27 cellular contexts compared by ENCODE assay signal in genomic region chr11:46901156-46901555, GRCh38. TPM values are rescaled to one million over a fixed set of nuclear protein-coding genes. Genes with fewer than 3 reads are reported as not detected.
DNase-seq lines count a peak whose midpoint lies in the region; ATAC-seq and TF ChIP-seq lines count a peak whose summit lies in the region.
"Had no signal": no experiment of that assay in that cellular context is flagged by ENCODE, and none has a peak within 500 bp of the region (broad histone marks: within the 10 kb centered on the region; RNA-seq: fewer than 3 reads in every experiment).

No MANE protein-coding gene starts in this region.

- TF ChIP-seq CTCF in RWPE1 (conservative IDR thresholded peaks at IDR 0.05; ENCODE audit: low read depth) (no peak), epithelial cell of esophagus (IDR thresholded peaks at IDR 0.05; ENCODE audit: insufficient read depth, low read depth, low read length, missing control alignments) (no peak)

- H3K27me3 Mint-ChIP-seq in immature natural killer cell (ENCODE audit: low read depth in 3 of 3), result peaks cover 0 to 7% (median 2%) of the 10 kb centered on the region in 3 donors

- H3K4me3 ChIP-seq in epithelial cell of esophagus (ENCODE audit: low read length), result no peak overlapping the region
- H3K4me3 ChIP-seq: esophagus squamous epithelium, psoas muscle, SJCRH30 had no signal

- POLR2A ChIA-PET in RWPE1 (lab: Yijun Ruan, JAX; ENCODE audit: low non-redundant PET), result no interaction called here

- no peak for ATAC-seq in GM19467 (IDR thresholded peaks at IDR 0.05; ENCODE audit: unreplicated experiment)
- ATAC-seq in GM21529 (IDR thresholded peaks at IDR 0.05; ENCODE audit: unreplicated experiment), result no peak
- ATAC-seq: activated naive CD4-positive, alpha-beta T cell treated with anti-CD3 and anti-CD28 coated beads, Interleukin-2, amount 50 U/mL, for 72 hours; CD8-positive, alpha-beta T cell; HCT116; psoas muscle; stimulated activated effector memory CD8-positive, alpha-beta T cell treated with anti-CD3 and anti-CD28 coated beads, Interleukin-12 subunit alpha, Interleukin-12 subunit beta, amount 100 ng/mL, for 72 hours had no signal

- no peak overlapping the region for H3K4me3 Mint-ChIP-seq in immature natural killer cell
- H3K4me3 Mint-ChIP-seq: activated T-helper 1 cell treated with anti-CD3 and anti-CD28 coated beads, Interleukin-12 subunit alpha, Interleukin-12 subunit beta, Interleukin-2, Interleukin-4 antibody, amounts not matched to agents 30 ng/mL and 10 ng/mL and 1 ng/mL, durations not matched to agents 14 hours and 24 hours and 36 hours; CD8-positive, alpha-beta T cell; stimulated activated effector memory CD8-positive, alpha-beta T cell treated with anti-CD3 and anti-CD28 coated beads, Interleukin-12 subunit alpha, Interleukin-12 subunit beta, amount 100 ng/mL, for 72 hours had no signal

- peak overlapping the region; percentile 69 for H3K27ac ChIP-seq in RWPE1
- H3K27ac ChIP-seq: psoas muscle, SJCRH30, VCaP had no signal

- peak; percentile 62 for DNase-seq in NCI-H82 (lab: John Stamatoyannopoulos, UW)
- no peak for DNase-seq in NCI-H82 treated with DMSO at 0.1 percent for 48 hours (lab: John Stamatoyannopoulos, UW; ENCODE audit: unreplicated experiment)
- DNase-seq in RWPE1 (ENCODE audit: low spot score), result no peak
- DNase-seq in epithelial cell of esophagus (ENCODE audit: low read depth), result peak; percentile 73
- peak; percentile 69 for DNase-seq in superior temporal gyrus (ENCODE audit: extremely low spot score)
- no peak for DNase-seq in immature natural killer cell
- DNase-seq: 8988T; activated CD4-positive, alpha-beta T cell treated with anti-CD3 and anti-CD28 coated beads, Interleukin-2, amount 50 U/mL, for 1 hour; CD8-positive, alpha-beta T cell; cerebellar nuclear complex; DMS153; effector CD4-positive, alpha-beta T cell; esophagus squamous epithelium; NCI-H2171 treated with DMSO at 0.1 percent for 48 hours; NCI-H526; OCI-M1; psoas muscle; SJCRH30; small intestine; stimulated activated CD4-positive, alpha-beta T cell treated with anti-CD3 and anti-CD28 coated beads, Interleukin-2, amount 100 ng/mL, for 24 hours had no signal

- H3K36me3 Mint-ChIP-seq in immature natural killer cell, result no peaks in the 10 kb centered on the region
- H3K36me3 Mint-ChIP-seq: activated naive CD4-positive, alpha-beta T cell treated with anti-CD3 and anti-CD28 coated beads, Interleukin-2, amount 50 U/mL, for 72 hours; CD8-positive, alpha-beta T cell; stimulated activated effector memory CD8-positive, alpha-beta T cell treated with anti-CD3 and anti-CD28 coated beads, Interleukin-12 subunit alpha, Interleukin-12 subunit beta, amount 100 ng/mL, for 72 hours had no signal

- no peaks in the 10 kb centered on the region for H3K4me1 Mint-ChIP-seq in immature natural killer cell
- H3K4me1 Mint-ChIP-seq: stimulated activated effector memory CD8-positive, alpha-beta T cell treated with anti-CD3 and anti-CD28 coated beads, Interleukin-12 subunit alpha, Interleukin-12 subunit beta, amount 100 ng/mL, for 72 hours had no signal

- CTCF ChIA-PET in RWPE1 (lab: Yijun Ruan, JAX), result interaction anchor here (0.8 kb wide), 1 partner anchor 12 kb away, joined by 4 read pairs; no protein-coding TSS in a partner anchor

- H3K27ac Mint-ChIP-seq in immature natural killer cell, result no peak overlapping the region
- H3K27ac Mint-ChIP-seq: activated T-helper 1 cell treated with anti-CD3 and anti-CD28 coated beads, Interleukin-12 subunit alpha, Interleukin-12 subunit beta, Interleukin-2, Interleukin-4 antibody, amounts not matched to agents 30 ng/mL and 10 ng/mL and 1 ng/mL, durations not matched to agents 14 hours and 24 hours and 36 hours; CD8-positive, alpha-beta T cell; stimulated activated effector memory CD8-positive, alpha-beta T cell treated with anti-CD3 and anti-CD28 coated beads, Interleukin-12 subunit alpha, Interleukin-12 subunit beta, amount 100 ng/mL, for 72 hours had no signal

- H3K9me3 Mint-ChIP-seq in immature natural killer cell, result no peaks in the 10 kb centered on the region
- H3K9me3 Mint-ChIP-seq: activated naive CD4-positive, alpha-beta T cell treated with anti-CD3 and anti-CD28 coated beads, Interleukin-2, amount 50 U/mL, for 72 hours; activated T-helper 1 cell treated with anti-CD3 and anti-CD28 coated beads, Interleukin-12 subunit alpha, Interleukin-12 subunit beta, Interleukin-2, Interleukin-4 antibody, amounts not matched to agents 30 ng/mL and 10 ng/mL and 1 ng/mL, durations not matched to agents 14 hours and 24 hours and 36 hours; CD8-positive, alpha-beta T cell; stimulated activated effector memory CD8-positive, alpha-beta T cell treated with anti-CD3 and anti-CD28 coated beads, Interleukin-12 subunit alpha, Interleukin-12 subunit beta, amount 100 ng/mL, for 72 hours had no signal

RNA-seq across cellular contexts. Expression of gene LRP4, which starts 17.2 kb away (rescaled TPM):
- not detected for polyA plus RNA-seq in immature natural killer cell

RNA-seq across cellular contexts. Expression of gene CSTPP1, which starts 35.4 kb away (rescaled TPM):
- polyA plus RNA-seq in immature natural killer cell, result 10 to 100 TPM; 13.2 to 24.1 (median 22.0) TPM

RNA-seq across cellular contexts. Expression of gene CKAP5, which starts 55.1 kb away (rescaled TPM):
- polyA plus RNA-seq in immature natural killer cell, result 10 to 100 TPM in 1 of 3 donors, 1 to 10 TPM in 2; 9.1 to 22.1 (median 9.4) TPM

Comparison
In these comparisons a context has a peak if more than half of its experiments do, and no peak if none do; other contexts are left out.
1. DNase-seq: peak in NCI-H82 (single experiment), epithelial cell of esophagus (single experiment) and superior temporal gyrus (single experiment); none in NCI-H82 treated with DMSO at 0.1 percent for 48 hours (single experiment), RWPE1 (single experiment) and immature natural killer cell (0 of 3).